In the genomic region with DNA sequence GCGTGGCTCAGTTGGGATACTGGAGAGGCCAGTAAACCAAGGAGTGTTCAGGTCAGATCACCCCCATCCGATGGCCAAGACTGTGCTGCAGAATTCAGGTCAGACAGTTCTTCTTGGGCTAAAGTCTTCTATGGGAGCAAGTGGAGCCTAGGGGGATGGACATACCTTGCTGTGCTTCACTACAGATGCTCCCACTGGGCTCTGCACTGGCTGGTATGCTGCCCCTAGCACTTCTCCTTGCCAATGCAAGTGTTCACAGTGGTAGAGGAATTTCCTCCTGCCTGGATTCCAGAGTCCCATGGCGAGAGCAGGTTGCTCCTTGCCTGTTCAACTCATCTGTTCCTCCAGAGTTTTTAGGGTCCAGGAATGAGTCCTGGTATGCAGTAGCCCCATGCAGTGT, we compare ENCODE assay signal across 1 cellular context.
TF ChIP-seq lines count a peak whose summit lies in the region.

No MANE protein-coding gene starts in this region.

TF ChIP-seq in WTC11, 78 proteins besides CTCF, POLR2A, EP300 and RAD21 (continued from another document):
- TF ChIP-seq ETV6 (CRISPR knock-in tag; IDR thresholded peaks at IDR 0.05) (no peak), FOXP4 (CRISPR knock-in tag; IDR thresholded peaks at IDR 0.05) (no peak), GTF2I (CRISPR knock-in tag; conservative IDR thresholded peaks at IDR 0.05) (no peak), CBFB (CRISPR knock-in tag; IDR thresholded peaks at IDR 0.05; ENCODE audit: low read depth) (no peak), ZNF121 (CRISPR knock-in tag; IDR thresholded peaks at IDR 0.05) (no peak), OVOL2 (CRISPR knock-in tag; IDR thresholded peaks at IDR 0.05; ENCODE audit: borderline replicate concordance) (no peak), GRHL2 (CRISPR knock-in tag; IDR thresholded peaks at IDR 0.05; ENCODE audit: insufficient replicate concordance, severe bottlenecking) (no peak), FOXP1 (CRISPR knock-in tag; IDR thresholded peaks at IDR 0.05; ENCODE audit: borderline replicate concordance) (no peak), TEAD4 (CRISPR knock-in tag; IDR thresholded peaks at IDR 0.05) (no peak), ZNF317 (CRISPR knock-in tag; IDR thresholded peaks at IDR 0.05; ENCODE audit: borderline replicate concordance, low read depth) (no peak)
- TF ChIP-seq, protein P1, sequence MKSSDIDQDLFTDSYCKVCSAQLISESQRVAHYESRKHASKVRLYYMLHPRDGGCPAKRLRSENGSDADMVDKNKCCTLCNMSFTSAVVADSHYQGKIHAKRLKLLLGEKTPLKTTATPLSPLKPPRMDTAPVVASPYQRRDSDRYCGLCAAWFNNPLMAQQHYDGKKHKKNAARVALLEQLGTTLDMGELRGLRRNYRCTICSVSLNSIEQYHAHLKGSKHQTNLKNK (CRISPR knock-in tag; IDR thresholded peaks at IDR 0.05): no peak
